Comparison of ENCODE assay signal across 8 cellular contexts in genomic region chr10:62681211-62681940, GRCh38.
DNase-seq lines count a peak whose midpoint lies in the region; ATAC-seq and TF ChIP-seq lines count a peak whose summit lies in the region.
"Had no signal": no experiment of that assay in that cellular context is flagged by ENCODE, and none has a peak within 500 bp of the region (broad histone marks: within the 10 kb centered on the region; RNA-seq: fewer than 3 reads in every experiment).

No MANE protein-coding gene starts in this region.

- no peak for TF ChIP-seq CTCF in esophagus muscularis mucosa (IDR thresholded peaks at IDR 0.05)

- TF ChIP-seq POLR2A in esophagus muscularis mucosa (IDR thresholded peaks at IDR 0.05; ENCODE audit: low read depth): no peak

- peaks cover 25 to 32% of the 10 kb centered on the region in 2 donors for H3K4me1 Mint-ChIP-seq in effector memory CD8-positive, alpha-beta T cell (ENCODE audit: low read depth in 2 of 2)

- H3K27me3 ChIP-seq in esophagus muscularis mucosa: no peaks in the 10 kb centered on the region

- peak overlapping the region; percentile 7 to 15 for H3K4me3 Mint-ChIP-seq in effector memory CD8-positive, alpha-beta T cell
- H3K4me3 Mint-ChIP-seq: brain had no signal

- H3K4me3 ChIP-seq in esophagus muscularis mucosa: no peak overlapping the region

- peaks cover 0 to 8% (median 4%) of the 10 kb centered on the region in 4 donors for H3K9me3 ChIP-seq in esophagus muscularis mucosa

- no peaks in the 10 kb centered on the region for H3K9me3 Mint-ChIP-seq in effector memory CD8-positive, alpha-beta T cell

- ATAC-seq in GM19397 (IDR thresholded peaks at IDR 0.05; ENCODE audit: unreplicated experiment): peak; percentile 98
- ATAC-seq in HG03196 (IDR thresholded peaks at IDR 0.05; ENCODE audit: unreplicated experiment): peak; percentile 95
- ATAC-seq in effector memory CD8-positive, alpha-beta T cell (replicated peaks): peak; percentile 94

- peak overlapping the region; percentile 65 to 70 for H3K27ac Mint-ChIP-seq in effector memory CD8-positive, alpha-beta T cell
- H3K27ac Mint-ChIP-seq: brain had no signal

- TF ChIP-seq EP300 in esophagus muscularis mucosa (IDR thresholded peaks at IDR 0.05): no peak

- H3K27me3 Mint-ChIP-seq in effector memory CD8-positive, alpha-beta T cell: no peaks in the 10 kb centered on the region

- H3K27ac ChIP-seq in esophagus muscularis mucosa (replicated peaks in 1 of 4): no peak overlapping the region

- intact Hi-C loops in esophagus muscularis mucosa (cut with DNase I): no loop called here

- no peaks in the 10 kb centered on the region for H3K36me3 ChIP-seq in esophagus muscularis mucosa

- DNase-seq in activated CD4-positive, CD25-positive, alpha-beta regulatory T cell treated with anti-CD3 and anti-CD28 coated beads, Interleukin-2, amount 50 U/mL, for 16 hours (ENCODE audit: low read depth, low spot score): peak; percentile 40
- peak; percentile 46 to 70 (median 64) for DNase-seq in effector memory CD8-positive, alpha-beta T cell
- peak; percentile 68 to 85 (median 69) for DNase-seq in stimulated activated CD4-positive, alpha-beta T cell treated with anti-CD3 and anti-CD28 coated beads, TNF-alpha, amount 100 ng/mL, for 48 hours (ENCODE audit: low read depth in 3 of 3)
- DNase-seq in esophagus muscularis mucosa (ENCODE audit: extremely low spot score) (no peak), midbrain (lab: John Stamatoyannopoulos, UW) (no peak)

- H3K4me1 ChIP-seq in esophagus muscularis mucosa: no peaks in the 10 kb centered on the region

- WGBS in esophagus muscularis mucosa: 69% methylated on average over 8 of the region's 8 CpGs

- H3K36me3 Mint-ChIP-seq in effector memory CD8-positive, alpha-beta T cell (ENCODE audit: insufficient read depth): peaks cover 4% of the 10 kb centered on the region
- H3K36me3 Mint-ChIP-seq: brain had no signal

Comparison
In these comparisons a context has a peak if more than half of its experiments do, and no peak if none do; other contexts are left out.
1. DNase-seq: peak in activated CD4-positive, CD25-positive, alpha-beta regulatory T cell treated with anti-CD3 and anti-CD28 coated beads, Interleukin-2, amount 50 U/mL, for 16 hours (single experiment), effector memory CD8-positive, alpha-beta T cell (3 of 3) and stimulated activated CD4-positive, alpha-beta T cell treated with anti-CD3 and anti-CD28 coated beads, TNF-alpha, amount 100 ng/mL, for 48 hours (3 of 3); none in esophagus muscularis mucosa (single experiment) and midbrain (single experiment).
2. Peak in every context shown above with its lines, with median percentiles within 50 percentile points of each other: ATAC-seq.